27 cellular contexts compared by ENCODE assay signal in genomic region chr20:48238781-48239180, GRCh38.
DNase-seq lines count a peak whose midpoint lies in the region; ATAC-seq and TF ChIP-seq lines count a peak whose summit lies in the region.
"Had no signal": no experiment of that assay in that cellular context is flagged by ENCODE, and none has a peak within 500 bp of the region (broad histone marks: within the 10 kb centered on the region; RNA-seq: fewer than 3 reads in every experiment).

No MANE protein-coding gene starts in this region.

- intact Hi-C loops in adrenal gland (cut with DNase I) (no loop called here), sigmoid colon (cut with DNase I) (no loop called here), thyroid gland (cut with DNase I) (no loop called here)

- peaks cover 4% of the 10 kb centered on the region; the same call in 1 of the 2 replicates for H3K9me2 ChIP-seq in GM23338 (ENCODE audit: insufficient read depth)

- DNase-seq in C1 segment of cervical spinal cord (lab: John Stamatoyannopoulos, UW) (peak in 8 of 14 donors; percentile 4 to 59 (median 13)), adrenal gland (no peak), hippocampal formation (lab: John Stamatoyannopoulos, UW) (peak; percentile 1 to 5), sigmoid colon (peak; percentile 29), RKO (ENCODE audit: low spot score) (no peak), thyroid gland (no peak), GM23338 (ENCODE audit: low spot score) (no peak)
- DNase-seq: central memory CD4-positive, alpha-beta T cell; DMS79 treated with DMSO at 0.1 percent for 48 hours; immature natural killer cell; naive thymus-derived CD4-positive, alpha-beta T cell; NCI-H1105 treated with DMSO at 0.1 percent for 48 hours; NCI-H2081; NCI-H774; stimulated activated naive CD8-positive, alpha-beta T cell treated with anti-CD3 and anti-CD28 coated beads, Interleukin-15, amount 100 ng/mL, for 72 hours; T1000; trophoblast cell had no signal

- TF ChIP-seq EP300 in sigmoid colon (IDR thresholded peaks at IDR 0.05): no peak

- no peaks in the 10 kb centered on the region for H3F3A ChIP-seq in GM23338 (replicated peaks; ENCODE audit: low read depth)

- 37 to 55% (median 44%) methylated on average over 4 of the region's 4 CpGs for WGBS in adrenal gland, 4 donors
- 59 to 69% methylated on average over 4 of the region's 4 CpGs for WGBS in sigmoid colon, 2 donors
- 71 to 75% methylated on average over 4 of the region's 4 CpGs for WGBS in thyroid gland, 2 donors

- H4K20me1 ChIP-seq in GM23338 (replicated peaks; ENCODE audit: insufficient read depth): no peaks in the 10 kb centered on the region
- H4K20me1 ChIP-seq: BLaER1 treated with 17β-estradiol and CSF1 and Interleukin-3, amounts not matched to agents 10 nM and 100 nM had no signal

- peaks cover 7% of the 10 kb centered on the region for H3K27me3 Mint-ChIP-seq in GM23338 (ENCODE audit: insufficient read depth, low read depth, poor library complexity)
- H3K27me3 Mint-ChIP-seq: stimulated activated naive CD8-positive, alpha-beta T cell treated with anti-CD3 and anti-CD28 coated beads, Interleukin-15, amount 100 ng/mL, for 72 hours had no signal

- H3K4me3 ChIP-seq in adrenal gland (no peak overlapping the region), sigmoid colon (no peak overlapping the region), thyroid gland (replicated peaks in 1 of 3) (no peak overlapping the region), GM23338 (no peak overlapping the region)
- H3K4me3 ChIP-seq: BLaER1 treated with 17β-estradiol and CSF1 and Interleukin-3, amounts not matched to agents 10 nM and 100 nM; hepatocyte; right atrium auricular region had no signal

- H3K27ac ChIP-seq in adrenal gland: peak overlapping the region in 3 of 5 donors; percentile 12 to 21 (median 19)
- H3K27ac ChIP-seq in sigmoid colon: peak overlapping the region; percentile 8 to 73 (median 38)
- no peak overlapping the region for H3K27ac ChIP-seq in thyroid gland
- H3K27ac ChIP-seq in GM23338 (ENCODE audit: low read depth): no peak overlapping the region
- H3K27ac ChIP-seq: BLaER1 treated with 17β-estradiol and CSF1 and Interleukin-3, amounts not matched to agents 10 nM and 100 nM; foreskin keratinocyte; hepatocyte; right atrium auricular region had no signal

- TF ChIP-seq CTCF in adrenal gland (IDR thresholded peaks at IDR 0.05): no peak
- TF ChIP-seq CTCF in sigmoid colon (IDR thresholded peaks at IDR 0.05): no peak
- TF ChIP-seq CTCF in thyroid gland (IDR thresholded peaks at IDR 0.05): no peak
- no peak for TF ChIP-seq CTCF in GM23338 (conservative IDR thresholded peaks at IDR 0.05; ENCODE audit: low read depth in 2 of 2)

- TF ChIP-seq POLR2A in adrenal gland (IDR thresholded peaks at IDR 0.05) (no peak), sigmoid colon (IDR thresholded peaks at IDR 0.05) (no peak), thyroid gland (IDR thresholded peaks at IDR 0.05) (no peak)

- no peak overlapping the region for H3K4me3 Mint-ChIP-seq in GM23338
- H3K4me3 Mint-ChIP-seq: immature natural killer cell; naive thymus-derived CD4-positive, alpha-beta T cell; stimulated activated naive CD8-positive, alpha-beta T cell treated with anti-CD3 and anti-CD28 coated beads, Interleukin-15, amount 100 ng/mL, for 72 hours; WTC11 had no signal

- H3K9me3 ChIP-seq in adrenal gland (replicated peaks in 1 of 3) (no peaks in the 10 kb centered on the region), sigmoid colon (no peaks in the 10 kb centered on the region), thyroid gland (no peaks in the 10 kb centered on the region)
- H3K9me3 ChIP-seq: Caco-2, right atrium auricular region had no signal

- no peak overlapping the region for H3K27ac Mint-ChIP-seq in GM23338
- H3K27ac Mint-ChIP-seq: activated naive CD4-positive, alpha-beta T cell treated with anti-CD3 and anti-CD28 coated beads, Interleukin-2, amount 50 U/mL, for 72 hours; immature natural killer cell; naive thymus-derived CD4-positive, alpha-beta T cell; WTC11 had no signal

- ATAC-seq in GM23338 (no peak), GM19463 (IDR thresholded peaks at IDR 0.05; ENCODE audit: unreplicated experiment) (no peak)
- ATAC-seq: activated naive CD4-positive, alpha-beta T cell treated with anti-CD3 and anti-CD28 coated beads, Interleukin-2, amount 50 U/mL, for 72 hours; left lobe of liver; naive thymus-derived CD4-positive, alpha-beta T cell; Right ventricle myocardium inferior; stimulated activated naive CD8-positive, alpha-beta T cell treated with anti-CD3 and anti-CD28 coated beads, Interleukin-15, amount 100 ng/mL, for 72 hours; WTC11 had no signal

- no peaks in the 10 kb centered on the region for H3K27me3 ChIP-seq in adrenal gland
- H3K27me3 ChIP-seq in sigmoid colon: no peaks in the 10 kb centered on the region
- no peaks in the 10 kb centered on the region for H3K27me3 ChIP-seq in thyroid gland
- no peaks in the 10 kb centered on the region for H3K27me3 ChIP-seq in GM23338 (ENCODE audit: insufficient read depth)
- H3K27me3 ChIP-seq: BLaER1 treated with 17β-estradiol and CSF1 and Interleukin-3, amounts not matched to agents 10 nM and 100 nM; hepatocyte; right atrium auricular region had no signal

- no peaks in the 10 kb centered on the region for H3K79me2 ChIP-seq in GM23338 (replicated peaks; ENCODE audit: insufficient read depth)
- H3K79me2 ChIP-seq: hepatocyte had no signal

- no peaks in the 10 kb centered on the region for H3K36me3 Mint-ChIP-seq in GM23338 (ENCODE audit: low read depth)
- H3K36me3 Mint-ChIP-seq: activated naive CD4-positive, alpha-beta T cell treated with anti-CD3 and anti-CD28 coated beads, Interleukin-2, amount 50 U/mL, for 72 hours; immature natural killer cell; naive thymus-derived CD4-positive, alpha-beta T cell; WTC11 had no signal

- peaks cover 0 to 9% of the 10 kb centered on the region in 2 donors for H3K4me1 ChIP-seq in adrenal gland (replicated peaks in 1 of 2)
- peaks cover 0 to 31% (median 26%) of the 10 kb centered on the region in 4 donors for H3K4me1 ChIP-seq in sigmoid colon
- peaks cover 0 to 7% of the 10 kb centered on the region in 2 donors for H3K4me1 ChIP-seq in thyroid gland
- H3K4me1 ChIP-seq in GM23338 (ENCODE audit: insufficient read depth): peaks cover 14% of the 10 kb centered on the region
- H3K4me1 ChIP-seq: BLaER1 treated with 17β-estradiol and CSF1 and Interleukin-3, amounts not matched to agents 10 nM and 100 nM; Caco-2; foreskin keratinocyte; right atrium auricular region had no signal

- H3K36me3 ChIP-seq in adrenal gland (replicated peaks in 1 of 2): no peaks in the 10 kb centered on the region
- no peaks in the 10 kb centered on the region for H3K36me3 ChIP-seq in sigmoid colon
- H3K36me3 ChIP-seq in thyroid gland: no peaks in the 10 kb centered on the region
- no peaks in the 10 kb centered on the region for H3K36me3 ChIP-seq in GM23338 (ENCODE audit: insufficient read depth)
- H3K36me3 ChIP-seq: BLaER1 treated with 17β-estradiol and CSF1 and Interleukin-3, amounts not matched to agents 10 nM and 100 nM; right atrium auricular region had no signal

- no peak overlapping the region for H3K4me2 ChIP-seq in GM23338
- H3K4me2 ChIP-seq: BLaER1 treated with 17β-estradiol and CSF1 and Interleukin-3, amounts not matched to agents 10 nM and 100 nM; hepatocyte had no signal

- no peak overlapping the region for H2AFZ ChIP-seq in GM23338
- H2AFZ ChIP-seq: hepatocyte had no signal

- 0 out of 3 replicates have a peak, but pooled peaks cover 5% of the 10 kb centered on the region for H3K9me3 Mint-ChIP-seq in GM23338
- H3K9me3 Mint-ChIP-seq: naive thymus-derived CD4-positive, alpha-beta T cell; stimulated activated naive CD8-positive, alpha-beta T cell treated with anti-CD3 and anti-CD28 coated beads, Interleukin-15, amount 100 ng/mL, for 72 hours had no signal

- H3K4me1 Mint-ChIP-seq in GM23338: peaks cover 13% of the 10 kb centered on the region
- H3K4me1 Mint-ChIP-seq: naive thymus-derived CD4-positive, alpha-beta T cell; stimulated activated naive CD8-positive, alpha-beta T cell treated with anti-CD3 and anti-CD28 coated beads, Interleukin-15, amount 100 ng/mL, for 72 hours had no signal

TF ChIP-seq in GM23338, 12 proteins besides CTCF, POLR2A, EP300 and RAD21 (continues in another document):
- TF ChIP-seq POLR2AphosphoS5 (IDR thresholded peaks at IDR 0.05; ENCODE audit: low read depth) (no peak), REST (IDR thresholded peaks at IDR 0.05; ENCODE audit: unreplicated experiment) (no peak), CREB1 (CRISPR knock-in tag; IDR thresholded peaks at IDR 0.05; ENCODE audit: low read depth) (no peak), EZH2 (IDR thresholded peaks at IDR 0.05; ENCODE audit: low read depth, unreplicated experiment) (no peak), STAT1 (IDR thresholded peaks at IDR 0.05; ENCODE audit: unreplicated experiment) (no peak)

Comparison
In these comparisons a context has a peak if more than half of its experiments do, and no peak if none do; other contexts are left out.
1. DNase-seq: peak in C1 segment of cervical spinal cord (8 of 14), hippocampal formation (2 of 2) and sigmoid colon (single experiment); none in adrenal gland (0 of 7), RKO (single experiment), thyroid gland (0 of 2) and GM23338 (single experiment).
2. H3K27ac ChIP-seq: peak in adrenal gland (3 of 5) and sigmoid colon (4 of 4); none in thyroid gland (0 of 3) and GM23338 (single experiment).